Comparison of ENCODE assay signal across 20 cellular contexts in genomic region chr12:89185889-89186288, GRCh38.
"Had no signal": no experiment of that assay in that cellular context is flagged by ENCODE, and none has a peak within 500 bp of the region (broad histone marks: within the 10 kb centered on the region; RNA-seq: fewer than 3 reads in every experiment).

No MANE protein-coding gene starts in this region.

- H3K27ac Mint-ChIP-seq: activated naive CD8-positive, alpha-beta T cell; mesothelial cell of epicardium; T-helper 17 cell had no signal

- H3K27me3 ChIP-seq: colonic mucosa, esophagus squamous epithelium, foreskin keratinocyte, neutrophil, tibial nerve had no signal

- H3K36me3 ChIP-seq: colonic mucosa, esophagus squamous epithelium, lower lobe of right lung, neutrophil, tibial nerve had no signal

- H3K27ac ChIP-seq: colonic mucosa, esophagus squamous epithelium, foreskin keratinocyte, lower lobe of right lung, neutrophil, tibial nerve, VCaP had no signal

- DNase-seq: activated CD4-positive, alpha-beta T cell treated with anti-CD3 and anti-CD28 coated beads for 1 hour; activated CD8-positive, alpha-beta memory T cell treated with anti-CD3 and anti-CD28 coated beads for 24 hours; activated gamma-delta T cell treated with Interleukin-2 at 50 U/mL for 16 hours; amygdala; central memory CD4-positive, alpha-beta T cell; colonic mucosa; esophagus squamous epithelium; hypothalamus; lower lobe of right lung; posterior cingulate gyrus; stimulated activated CD8-positive, alpha-beta memory T cell treated with anti-CD3 and anti-CD28 coated beads, Interleukin-4, amount 100 ng/mL, for 48 hours; stimulated activated naive CD4-positive, alpha-beta T cell; T-helper 17 cell had no signal

- H3K9me3 ChIP-seq: colonic mucosa, neutrophil had no signal

- H3K4me3 ChIP-seq: colonic mucosa, esophagus squamous epithelium, lower lobe of right lung, tibial nerve had no signal

- H3K4me1 ChIP-seq: colonic mucosa had no signal

- H3K4me3 Mint-ChIP-seq: activated naive CD8-positive, alpha-beta T cell; mesothelial cell of epicardium; natural killer cell treated with Interleukin-12 subunit alpha and Interleukin-12 subunit beta and Interleukin-15 and Interleukin-18, amount 100 ng/mL, for 72 hours; T-helper 17 cell had no signal

- H3K27me3 Mint-ChIP-seq: activated naive CD8-positive, alpha-beta T cell; natural killer cell treated with Interleukin-12 subunit alpha and Interleukin-12 subunit beta and Interleukin-15 and Interleukin-18, amount 100 ng/mL, for 72 hours; T-helper 17 cell had no signal

- ATAC-seq: foreskin keratinocyte; lower lobe of right lung; natural killer cell treated with Interleukin-12 subunit alpha and Interleukin-12 subunit beta and Interleukin-15 and Interleukin-18, amount 100 ng/mL, for 72 hours; T-helper 17 cell had no signal
